Comparison of ENCODE assay signal across 8 cellular contexts in genomic region chr12:57896437-57897201, GRCh38. TPM values are rescaled to one million over a fixed set of nuclear protein-coding genes. Genes with fewer than 3 reads are reported as not detected.
DNase-seq lines count a peak whose midpoint lies in the region; ATAC-seq and TF ChIP-seq lines count a peak whose summit lies in the region.

No MANE protein-coding gene starts in this region.

- ATAC-seq in heart left ventricle = peak; percentile 53 to 76 (median 66)
- ATAC-seq in activated CD4-positive, CD25-positive, alpha-beta regulatory T cell treated with anti-CD3 and anti-CD28 coated beads, Interleukin-2, amount 50 U/mL, for 24 hours = no peak
- no peak for ATAC-seq in GM19023 (IDR thresholded peaks at IDR 0.05; ENCODE audit: unreplicated experiment)

- H3K27me3 ChIP-seq in heart left ventricle = no peaks in the 10 kb centered on the region

- no peaks in the 10 kb centered on the region for H3K36me3 ChIP-seq in heart left ventricle

- peak overlapping the region; percentile 44 to 77 (median 64) for H3K4me3 ChIP-seq in heart left ventricle

- H3K9me3 ChIP-seq in heart left ventricle = no peaks in the 10 kb centered on the region

- TF ChIP-seq CTCF in GM10266 (IDR thresholded peaks at IDR 0.05; ENCODE audit: control insufficient read depth, insufficient read depth, low read depth, missing control alignments) = peak; percentile 17
- peak; percentile 14 to 82 (median 53) for TF ChIP-seq CTCF in heart left ventricle (IDR thresholded peaks at IDR 0.05)

- peaks cover 11 to 83% (median 71%) of the 10 kb centered on the region in 12 donors for H3K4me1 ChIP-seq in heart left ventricle

- intact Hi-C loops in heart left ventricle (cut with DNase I) = loop anchor here in 9 of 10 donors (1.0 to 5.0 kb wide), 7 partner anchors 49 to 314 kb away; partner anchors contain the start of gene CTDSP2 (in 1 of the 9)

- DNase-seq in GM10266 (ENCODE audit: extremely low spot score) (no peak), NCI-H2171 (lab: John Stamatoyannopoulos, UW) (peak; percentile 57), heart left ventricle (peak; percentile 86 to 90 (median 88)), occipital lobe (lab: John Stamatoyannopoulos, UW) (peak; percentile 73), SIG-M5 (lab: John Stamatoyannopoulos, UW) (no peak)

- peak in 1 of 2 donors; percentile 74 for TF ChIP-seq POLR2A in heart left ventricle (IDR thresholded peaks at IDR 0.05)

- 0 to 3% (median 1%) methylated on average over 35 to 54 of the region's 54 CpGs for WGBS in adipose tissue, 3 donors
- WGBS in heart left ventricle, 4 donors = 1% methylated on average over 14 to 54 of the region's 54 CpGs

- H3K27ac ChIP-seq in adipose tissue (ENCODE audit: low read depth, low read length) = peak overlapping the region; percentile 84
- H3K27ac ChIP-seq in heart left ventricle = peak overlapping the region; percentile 96 to 99 (median 98)

RNA-seq across cellular contexts. Expression of gene ATP23, which starts 44.7 kb away (rescaled TPM):
- polyA plus RNA-seq in adipose tissue (10 to 100 TPM in 1 of 3 donors, 1 to 10 TPM in 2; 4.3 to 11.0 (median 7.6) TPM), heart left ventricle (10 to 100 TPM in 1 of 2 donors, 1 to 10 TPM in 1; 8.1 to 10.4 TPM)
- total RNA-seq in heart left ventricle (1 to 10 TPM; 1.8 to 7.4 (median 5.3) TPM), occipital lobe (7.5 TPM)

RNA-seq across cellular contexts. Expression of gene CTDSP2, which starts 50.1 kb away (rescaled TPM):
- polyA plus RNA-seq in adipose tissue (100 to 1,000 TPM in 1 of 3 donors, 10 to 100 TPM in 2; 76.0 to 106 (median 96.4) TPM), heart left ventricle (10 to 100 TPM; 28.0 to 68.4 TPM)
- total RNA-seq in heart left ventricle (100 to 1,000 TPM in 3 of 9 donors, 10 to 100 TPM in 6; 69.9 to 191 (median 89.3) TPM), occipital lobe (32.4 TPM)

Comparison
In these comparisons a context has a peak if more than half of its experiments do, and no peak if none do; other contexts are left out.
1. DNase-seq: peak in NCI-H2171 (single experiment), heart left ventricle (5 of 5) and occipital lobe (single experiment); none in GM10266 (single experiment) and SIG-M5 (single experiment).
2. ATAC-seq: peak in heart left ventricle (4 of 4); none in activated CD4-positive, CD25-positive, alpha-beta regulatory T cell treated with anti-CD3 and anti-CD28 coated beads, Interleukin-2, amount 50 U/mL, for 24 hours (0 of 2) and GM19023 (single experiment).